ENCODE assay signal across 1 cellular context in the genomic region with DNA sequence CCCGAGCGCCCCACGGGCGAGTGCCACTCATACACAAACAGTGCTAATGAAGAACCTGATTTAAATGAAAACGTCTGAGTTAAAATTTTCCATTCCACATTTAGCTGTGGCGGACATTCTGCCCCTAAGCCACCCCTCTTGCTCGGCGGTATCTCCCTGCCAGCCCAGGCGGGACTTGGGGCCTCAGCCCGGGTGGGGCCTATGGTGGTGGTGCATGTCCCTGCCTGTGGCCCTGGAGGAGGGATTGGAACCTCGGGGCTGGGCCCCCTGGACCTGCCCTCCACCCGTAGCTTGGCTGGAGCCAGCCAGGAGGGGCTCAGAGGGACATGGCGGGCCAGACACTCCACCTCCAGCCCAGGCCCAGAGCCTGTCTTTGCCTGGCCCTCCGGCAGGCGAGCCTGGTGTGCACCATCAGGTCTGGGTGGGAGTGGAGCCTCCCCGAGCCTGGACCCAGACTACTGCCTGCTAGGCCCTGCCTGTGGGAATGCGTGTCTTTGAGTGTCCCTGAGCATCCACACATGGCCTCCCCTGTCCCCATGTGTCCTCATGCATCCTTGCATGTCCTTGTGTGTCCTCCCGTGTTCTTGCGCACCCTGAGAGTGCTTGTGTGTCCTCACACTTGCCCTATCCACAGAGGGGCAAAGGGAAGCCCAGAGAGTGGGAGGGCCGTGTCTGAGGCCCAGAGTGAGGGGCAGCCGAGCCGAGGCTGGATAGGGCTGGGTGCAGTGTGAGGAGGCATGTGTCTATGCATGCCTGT.
TF ChIP-seq lines count a peak whose summit lies in the region.

No MANE protein-coding gene starts in this region.

TF ChIP-seq in IMR-90, 13 proteins besides CTCF, POLR2A, EP300 and RAD21:
- TF ChIP-seq FOS (IDR thresholded peaks at IDR 0.05; ENCODE audit: low read depth, low read length) = no peak
- TF ChIP-seq MAZ (IDR thresholded peaks at IDR 0.05; ENCODE audit: borderline replicate concordance, low read depth, low read length) = no peak
- TF ChIP-seq NFE2L2 (IDR thresholded peaks at IDR 0.05; ENCODE audit: low read depth, low read length) = no peak
- TF ChIP-seq RCOR1 (IDR thresholded peaks at IDR 0.05; ENCODE audit: insufficient replicate concordance, low read length) = no peak
- TF ChIP-seq, protein P1, sequence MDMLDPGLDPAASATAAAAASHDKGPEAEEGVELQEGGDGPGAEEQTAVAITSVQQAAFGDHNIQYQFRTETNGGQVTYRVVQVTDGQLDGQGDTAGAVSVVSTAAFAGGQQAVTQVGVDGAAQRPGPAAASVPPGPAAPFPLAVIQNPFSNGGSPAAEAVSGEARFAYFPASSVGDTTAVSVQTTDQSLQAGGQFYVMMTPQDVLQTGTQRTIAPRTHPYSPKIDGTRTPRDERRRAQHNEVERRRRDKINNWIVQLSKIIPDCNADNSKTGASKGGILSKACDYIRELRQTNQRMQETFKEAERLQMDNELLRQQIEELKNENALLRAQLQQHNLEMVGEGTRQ (IDR thresholded peaks at IDR 0.05; ENCODE audit: low read depth, low read length) = no peak
- no peak for TF ChIP-seq RFX5 (IDR thresholded peaks at IDR 0.05; ENCODE audit: low read depth, low read length)
- TF ChIP-seq SMC3 (IDR thresholded peaks at IDR 0.05; ENCODE audit: low read depth, low read length) = no peak
- no peak for TF ChIP-seq MAFK (IDR thresholded peaks at IDR 0.05; ENCODE audit: low read depth, low read length)
- TF ChIP-seq CHD1 (IDR thresholded peaks at IDR 0.05; ENCODE audit: low read depth, low read length) = no peak
- no peak for TF ChIP-seq BHLHE40 (IDR thresholded peaks at IDR 0.05; ENCODE audit: low read depth, low read length)
- TF ChIP-seq CEBPB (IDR thresholded peaks at IDR 0.05; ENCODE audit: low read depth, low read length) = no peak
- TF ChIP-seq, protein P2, sequence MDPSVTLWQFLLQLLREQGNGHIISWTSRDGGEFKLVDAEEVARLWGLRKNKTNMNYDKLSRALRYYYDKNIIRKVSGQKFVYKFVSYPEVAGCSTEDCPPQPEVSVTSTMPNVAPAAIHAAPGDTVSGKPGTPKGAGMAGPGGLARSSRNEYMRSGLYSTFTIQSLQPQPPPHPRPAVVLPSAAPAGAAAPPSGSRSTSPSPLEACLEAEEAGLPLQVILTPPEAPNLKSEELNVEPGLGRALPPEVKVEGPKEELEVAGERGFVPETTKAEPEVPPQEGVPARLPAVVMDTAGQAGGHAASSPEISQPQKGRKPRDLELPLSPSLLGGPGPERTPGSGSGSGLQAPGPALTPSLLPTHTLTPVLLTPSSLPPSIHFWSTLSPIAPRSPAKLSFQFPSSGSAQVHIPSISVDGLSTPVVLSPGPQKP (IDR thresholded peaks at IDR 0.05; ENCODE audit: borderline replicate concordance, low read depth, low read length) = no peak
- no peak for TF ChIP-seq MXI1 (IDR thresholded peaks at IDR 0.05; ENCODE audit: borderline replicate concordance, low read depth, low read length)
